Comparison of ENCODE assay signal across 1 cellular context in genomic region chr2:73176881-73177644, GRCh38.
TF ChIP-seq lines count a peak whose summit lies in the region.

No MANE protein-coding gene starts in this region.

TF ChIP-seq in HepG2, 621 proteins besides CTCF, POLR2A, EP300 and RAD21 (continued from another document and continues in another):
- TF ChIP-seq POGK (CRISPR knock-in tag; conservative IDR thresholded peaks at IDR 0.05) = peak; percentile 97
- no peak for TF ChIP-seq ZBTB4 (CRISPR knock-in tag; IDR thresholded peaks at IDR 0.05; ENCODE audit: borderline replicate concordance)
- no peak for TF ChIP-seq TP53 (CRISPR knock-in tag; conservative IDR thresholded peaks at IDR 0.05)
- TF ChIP-seq HNF4A (CRISPR knock-in tag; IDR thresholded peaks at IDR 0.05) = no peak
- peak; percentile 66 for TF ChIP-seq GATAD2A (CRISPR knock-in tag; IDR thresholded peaks at IDR 0.05)
- TF ChIP-seq ATF3 (CRISPR knock-in tag; IDR thresholded peaks at IDR 0.05) = peak; percentile 34; the same call in 1 of the 2 replicates
- no peak for TF ChIP-seq NFE2 (CRISPR knock-in tag; IDR thresholded peaks at IDR 0.05)
- no peak; the same call in 1 of the 2 replicates for TF ChIP-seq SNAI1 (CRISPR knock-in tag; IDR thresholded peaks at IDR 0.05; ENCODE audit: borderline replicate concordance)
- TF ChIP-seq ZSCAN29 (CRISPR knock-in tag; conservative IDR thresholded peaks at IDR 0.05) = peak; percentile 89
- no peak for TF ChIP-seq TEF (CRISPR knock-in tag; IDR thresholded peaks at IDR 0.05)
- no peak for TF ChIP-seq ZEB1 (IDR thresholded peaks at IDR 0.05; ENCODE audit: insufficient replicate concordance, low read depth)
- no peak for TF ChIP-seq AKNA (CRISPR knock-in tag; IDR thresholded peaks at IDR 0.05; ENCODE audit: borderline replicate concordance)
- TF ChIP-seq ZFP36 (IDR thresholded peaks at IDR 0.05; ENCODE audit: borderline replicate concordance, low read depth, low read length, partially characterized antibody) = no peak
- TF ChIP-seq ZC3H13 (CRISPR knock-in tag; IDR thresholded peaks at IDR 0.05) = no peak; the same call in 1 of the 2 replicates
- no peak for TF ChIP-seq KDM4B (CRISPR knock-in tag; IDR thresholded peaks at IDR 0.05)
- TF ChIP-seq TOPORS (CRISPR knock-in tag; IDR thresholded peaks at IDR 0.05) = no peak
- TF ChIP-seq NFRKB (IDR thresholded peaks at IDR 0.05) = no peak
- TF ChIP-seq ZNF431 (CRISPR knock-in tag; IDR thresholded peaks at IDR 0.05; ENCODE audit: borderline replicate concordance, low read depth) = no peak
- TF ChIP-seq ZNF770 (CRISPR knock-in tag; IDR thresholded peaks at IDR 0.05) = no peak
- peak; percentile 77 for TF ChIP-seq THAP11 (CRISPR knock-in tag; IDR thresholded peaks at IDR 0.05)
- TF ChIP-seq ELF4 (CRISPR knock-in tag; IDR thresholded peaks at IDR 0.05; ENCODE audit: borderline replicate concordance) = no peak
- peak; percentile 66 for TF ChIP-seq ZBTB7A (CRISPR knock-in tag; IDR thresholded peaks at IDR 0.05)
- TF ChIP-seq MXD4 (CRISPR knock-in tag; IDR thresholded peaks at IDR 0.05) = 0 out of 2 replicates have a peak, but pooled peaks have one; percentile 30
- no peak for TF ChIP-seq ZNF720 (CRISPR knock-in tag; IDR thresholded peaks at IDR 0.05)
- TF ChIP-seq SIX4 (CRISPR knock-in tag; IDR thresholded peaks at IDR 0.05) = peak; percentile 39; the same call in 1 of the 2 replicates
- TF ChIP-seq CENPX (CRISPR knock-in tag; IDR thresholded peaks at IDR 0.05) = no peak
- TF ChIP-seq PRMT3 (CRISPR knock-in tag; IDR thresholded peaks at IDR 0.05; ENCODE audit: borderline replicate concordance, low read depth) = peak; percentile 80; the same call in 1 of the 2 replicates
- 0 out of 2 replicates have a peak, but pooled peaks have one; percentile 72 for TF ChIP-seq ZBTB3 (CRISPR knock-in tag; IDR thresholded peaks at IDR 0.05; ENCODE audit: borderline replicate concordance, low read depth)
- TF ChIP-seq ZNF709 (CRISPR knock-in tag; IDR thresholded peaks at IDR 0.05) = no peak
- peak; percentile 50; the same call in 1 of the 2 replicates for TF ChIP-seq ZFP1 (CRISPR knock-in tag; IDR thresholded peaks at IDR 0.05)
- TF ChIP-seq STAT6 (CRISPR knock-in tag; IDR thresholded peaks at IDR 0.05; ENCODE audit: borderline replicate concordance) = no peak
- TF ChIP-seq MAFG (CRISPR knock-in tag; IDR thresholded peaks at IDR 0.05) = no peak
- TF ChIP-seq FOXK1 (CRISPR knock-in tag; IDR thresholded peaks at IDR 0.05; ENCODE audit: borderline replicate concordance, low read depth) = 0 out of 2 replicates have a peak, but pooled peaks have one; percentile 29
- TF ChIP-seq ZNF772 (CRISPR knock-in tag; IDR thresholded peaks at IDR 0.05) = no peak
- peak; percentile 78 for TF ChIP-seq ZNF441 (CRISPR knock-in tag; IDR thresholded peaks at IDR 0.05; ENCODE audit: borderline replicate concordance)
- no peak for TF ChIP-seq KDM6A (CRISPR knock-in tag; IDR thresholded peaks at IDR 0.05; ENCODE audit: low read depth)
- TF ChIP-seq TBX3 (IDR thresholded peaks at IDR 0.05; ENCODE audit: borderline replicate concordance) = peak; percentile 43; the same call in 1 of the 2 replicates
- no peak; the same call in 1 of the 2 replicates for TF ChIP-seq ZNF639 (CRISPR knock-in tag; conservative IDR thresholded peaks at IDR 0.05)
- TF ChIP-seq ZNF776 (CRISPR knock-in tag; IDR thresholded peaks at IDR 0.05) = peak; percentile 67
- TF ChIP-seq PAF1 (CRISPR knock-in tag; IDR thresholded peaks at IDR 0.05) = no peak
- TF ChIP-seq PHF21A (CRISPR knock-in tag; IDR thresholded peaks at IDR 0.05) = peak; percentile 80; the same call in 1 of the 2 replicates
- TF ChIP-seq ZMAT3 (CRISPR knock-in tag; conservative IDR thresholded peaks at IDR 0.05) = peak; percentile 89
- peak; percentile 41; the same call in 1 of the 2 replicates for TF ChIP-seq WIZ (CRISPR knock-in tag; IDR thresholded peaks at IDR 0.05)
- no peak; the same call in 1 of the 2 replicates for TF ChIP-seq CCDC6 (CRISPR knock-in tag; IDR thresholded peaks at IDR 0.05)
- peak; percentile 60 for TF ChIP-seq ZBTB46 (CRISPR knock-in tag; IDR thresholded peaks at IDR 0.05; ENCODE audit: borderline replicate concordance)
- no peak for TF ChIP-seq ZNF430 (CRISPR knock-in tag; IDR thresholded peaks at IDR 0.05)
- TF ChIP-seq ISX (CRISPR knock-in tag; conservative IDR thresholded peaks at IDR 0.05) = no peak
- TF ChIP-seq ZNF451 (CRISPR knock-in tag; IDR thresholded peaks at IDR 0.05) = 0 out of 2 replicates have a peak, but pooled peaks have one; percentile 86
